In genomic region chr16:3819741-3820724, GRCh38 we compare ENCODE assay signal across 9 cellular contexts.
DNase-seq lines count a peak whose midpoint lies in the region; FAIRE-seq and TF ChIP-seq lines count a peak whose summit lies in the region.
"Had no signal": no experiment of that assay in that cellular context is flagged by ENCODE, and none has a peak within 500 bp of the region (broad histone marks: within the 10 kb centered on the region; RNA-seq: fewer than 3 reads in every experiment).

No MANE protein-coding gene starts in this region.

- peaks cover 65% of the 10 kb centered on the region for H3K4me1 Mint-ChIP-seq in T-helper 2 cell treated with Interferon-gamma antibody and Interleukin-4, amounts not matched to agents 5 μg/mL and 100 μg/mL, for 36 hours (ENCODE audit: low read depth)
- H3K4me1 Mint-ChIP-seq in glutamatergic neuron (ENCODE audit: low read depth, unreplicated experiment) = peaks cover 35% of the 10 kb centered on the region

- no peaks in the 10 kb centered on the region for H3K27me3 Mint-ChIP-seq in T-helper 2 cell treated with Interferon-gamma antibody and Interleukin-4, amounts not matched to agents 5 μg/mL and 100 μg/mL, for 36 hours (ENCODE audit: low read depth)
- H3K27me3 Mint-ChIP-seq in glutamatergic neuron (ENCODE audit: unreplicated experiment) = peaks cover 9% of the 10 kb centered on the region

- no peaks in the 10 kb centered on the region for H3K9me3 Mint-ChIP-seq in T-helper 2 cell treated with Interferon-gamma antibody and Interleukin-4, amounts not matched to agents 5 μg/mL and 100 μg/mL, for 36 hours
- H3K9me3 Mint-ChIP-seq in glutamatergic neuron (ENCODE audit: unreplicated experiment) = peaks cover 3% of the 10 kb centered on the region

- no peak for FAIRE-seq in GM12891 (lab: Jason Lieb, UNC)
- FAIRE-seq: GM12878 had no signal

- TF ChIP-seq POLR2A in GM12891 (IDR thresholded peaks at IDR 0.05; ENCODE audit: low read depth, low read length) = no peak

- H3K4me3 Mint-ChIP-seq in T-helper 2 cell treated with Interferon-gamma antibody and Interleukin-4, amounts not matched to agents 5 μg/mL and 100 μg/mL, for 36 hours = peak overlapping the region; percentile 65
- no peak overlapping the region for H3K4me3 Mint-ChIP-seq in glutamatergic neuron (ENCODE audit: unreplicated experiment)

- peak; percentile 85 for DNase-seq in AG10803 (ENCODE audit: low read depth)
- peak; percentile 94 for DNase-seq in M059J (ENCODE audit: low read depth)
- no peak for DNase-seq in T-helper 2 cell treated with Interferon-gamma antibody and Interleukin-4, amounts not matched to agents 5 μg/mL and 100 μg/mL, for 36 hours (ENCODE audit: low spot score)
- peak; percentile 93 for DNase-seq in glomerular endothelial cell (ENCODE audit: extremely low read depth, low read depth, low spot score)
- peak; percentile 89 for DNase-seq in smooth muscle cell of the brain vasculature (ENCODE audit: low read depth, low spot score)
- DNase-seq in glutamatergic neuron = no peak
- DNase-seq in activated CD4-positive, CD25-positive, alpha-beta regulatory T cell (lab: John Stamatoyannopoulos, UW) = no peak
- no peak for DNase-seq in GM12891 (ENCODE audit: insufficient read length, low spot score)

- H3K4me3 ChIP-seq in AG10803 (ENCODE audit: low read length) = no peak overlapping the region
- H3K4me3 ChIP-seq: GM12878 had no signal

- no peak overlapping the region for H3K27ac Mint-ChIP-seq in T-helper 2 cell treated with Interferon-gamma antibody and Interleukin-4, amounts not matched to agents 5 μg/mL and 100 μg/mL, for 36 hours
- no peak overlapping the region for H3K27ac Mint-ChIP-seq in glutamatergic neuron (ENCODE audit: unreplicated experiment)

- no peaks in the 10 kb centered on the region for H3K36me3 Mint-ChIP-seq in T-helper 2 cell treated with Interferon-gamma antibody and Interleukin-4, amounts not matched to agents 5 μg/mL and 100 μg/mL, for 36 hours (ENCODE audit: low read depth)
- no peaks in the 10 kb centered on the region for H3K36me3 Mint-ChIP-seq in glutamatergic neuron (ENCODE audit: unreplicated experiment)

- TF ChIP-seq CTCF in AG10803 (conservative IDR thresholded peaks at IDR 0.05; ENCODE audit: low read length) = no peak
- TF ChIP-seq CTCF in glutamatergic neuron (IDR thresholded peaks at IDR 0.05; ENCODE audit: partially characterized antibody, unreplicated experiment) = no peak

TF ChIP-seq in GM12891, 5 proteins besides CTCF, POLR2A, EP300 and RAD21:
- TF ChIP-seq POU2F2 (IDR thresholded peaks at IDR 0.05; ENCODE audit: low read depth, low read length) (no peak), PAX5 (IDR thresholded peaks at IDR 0.05; ENCODE audit: insufficient read depth, low read length, severe bottlenecking) (no peak), TAF1 (IDR thresholded peaks at IDR 0.05; ENCODE audit: low read depth, low read length) (no peak), SPI1 (IDR thresholded peaks at IDR 0.05; ENCODE audit: low read depth, low read length) (no peak), POLR2AphosphoS5 (IDR thresholded peaks at IDR 0.05; ENCODE audit: low read depth, low read length) (no peak)

Comparison
In these comparisons a context has a peak if more than half of its experiments do, and no peak if none do; other contexts are left out.
1. DNase-seq: peak in AG10803 (single experiment), M059J (single experiment), glomerular endothelial cell (single experiment) and smooth muscle cell of the brain vasculature (single experiment); none in T-helper 2 cell treated with Interferon-gamma antibody and Interleukin-4, amounts not matched to agents 5 μg/mL and 100 μg/mL, for 36 hours (single experiment), glutamatergic neuron (single experiment), activated CD4-positive, CD25-positive, alpha-beta regulatory T cell (0 of 4) and GM12891 (single experiment).